ENCODE assay signal across 9 cellular contexts in genomic region chr12:124568431-124569374, GRCh38. TPM values are rescaled to one million over a fixed set of nuclear protein-coding genes. Genes with fewer than 3 reads are reported as not detected.
DNase-seq lines count a peak whose midpoint lies in the region; ATAC-seq, FAIRE-seq and TF ChIP-seq lines count a peak whose summit lies in the region.
"Had no signal": no experiment of that assay in that cellular context is flagged by ENCODE, and none has a peak within 500 bp of the region (broad histone marks: within the 10 kb centered on the region; RNA-seq: fewer than 3 reads in every experiment).

No MANE protein-coding gene starts in this region.

- H3K9me3 ChIP-seq in keratinocyte (ENCODE audit: control insufficient read depth, low read depth, low read length) (no peaks in the 10 kb centered on the region), small intestine (ENCODE audit: control insufficient read depth, low read depth) (no peaks in the 10 kb centered on the region)

- no peaks in the 10 kb centered on the region for H3K36me3 Mint-ChIP-seq in HFFc6 (ENCODE audit: low read depth)

- H3K36me3 ChIP-seq in keratinocyte (ENCODE audit: control insufficient read depth in 2 of 2, extremely low read depth in 1 of 2, insufficient read depth in 2 of 2, low read length in 2 of 2), result no peaks in the 10 kb centered on the region
- H3K36me3 ChIP-seq in small intestine (ENCODE audit: control insufficient read depth in 2 of 2, insufficient read depth in 2 of 2, low read length in 2 of 2), result no peaks in the 10 kb centered on the region

- peak; percentile 65; the same call in 1 of the 2 replicates for TF ChIP-seq CTCF in HFFc6 (IDR thresholded peaks at IDR 0.05)
- peak; percentile 67 for TF ChIP-seq CTCF in cardiac fibroblast (IDR thresholded peaks at IDR 0.05; ENCODE audit: low read depth, low read length)
- TF ChIP-seq CTCF in keratinocyte (optimal IDR thresholded peaks at IDR 0.05 in 1 of 3, IDR thresholded peaks at IDR 0.05 in 1 of 3, conservative IDR thresholded peaks at IDR 0.05 in 1 of 3; ENCODE audit: extremely low read depth in 1 of 3, insufficient read depth in 2 of 3, low read length in 3 of 3), result peak; percentile 10 to 73 (median 59)

- dilution Hi-C loops in keratinocyte (cut with MboI; ENCODE audit: extremely low pct_ligation_motif_present, low sequenced_read_pairs), result no loop called here

- peaks cover 2% of the 10 kb centered on the region for H3K9me1 ChIP-seq in keratinocyte (ENCODE audit: control insufficient read depth, extremely low read depth, insufficient read depth, low read length)

- H3K27ac ChIP-seq in keratinocyte (ENCODE audit: control insufficient read depth, insufficient read depth, low read length), result no peak overlapping the region
- H3K27ac ChIP-seq in small intestine (ENCODE audit: low read depth in 1 of 2, low read length in 1 of 2), result peak overlapping the region in 1 of 2 donors; percentile 82

- H3K4me3 Mint-ChIP-seq in HFFc6, result peak overlapping the region; percentile 80

- peak overlapping the region; percentile 86 for H3K27ac Mint-ChIP-seq in HFFc6

- H3K4me1 Mint-ChIP-seq in HFFc6 (ENCODE audit: low read depth), result peaks cover 20% of the 10 kb centered on the region

- DNase-seq in DMS153 (lab: John Stamatoyannopoulos, UW), result peak; percentile 38
- DNase-seq in DMS153 treated with DMSO at 0.1 percent for 48 hours (lab: John Stamatoyannopoulos, UW; ENCODE audit: unreplicated experiment), result no peak
- peak; percentile 77 for DNase-seq in HFFc6
- peak; percentile 90 for DNase-seq in OCI-M1 (lab: John Stamatoyannopoulos, UW)
- DNase-seq in cardiac fibroblast (ENCODE audit: low read depth in 2 of 2), result peak; percentile 93 to 97
- DNase-seq in keratinocyte (ENCODE audit: low read depth, low spot score), result no peak
- DNase-seq in small intestine, result peak; percentile 37

- H4K20me1 ChIP-seq in keratinocyte (ENCODE audit: control insufficient read depth, extremely low read depth, insufficient read depth, low read length), result peaks cover 15% of the 10 kb centered on the region

- ATAC-seq in HG03460 (IDR thresholded peaks at IDR 0.05; ENCODE audit: unreplicated experiment), result no peak

- no peaks in the 10 kb centered on the region for H3K27me3 ChIP-seq in keratinocyte (ENCODE audit: control insufficient read depth, extremely low read depth, insufficient read depth, low read length)
- H3K27me3 ChIP-seq in small intestine (ENCODE audit: control insufficient read depth in 2 of 2, insufficient read depth in 2 of 2, low read length in 2 of 2), result no peaks in the 10 kb centered on the region

- H3K27me3 Mint-ChIP-seq in HFFc6 (ENCODE audit: insufficient read depth), result peaks cover 3% of the 10 kb centered on the region; the same call in 1 of the 2 replicates

- no peak overlapping the region for H3K4me3 ChIP-seq in cardiac fibroblast (replicated peaks in 1 of 2; ENCODE audit: low read depth in 2 of 2, low read length in 2 of 2)
- H3K4me3 ChIP-seq in keratinocyte (ENCODE audit: control insufficient read depth in 2 of 3, extremely low read depth in 1 of 3, insufficient read depth in 2 of 3, low read depth in 1 of 3, low read length in 3 of 3), result no peak overlapping the region
- no peak overlapping the region for H3K4me3 ChIP-seq in small intestine (ENCODE audit: low read depth in 1 of 2, low read length in 2 of 2)

- no peak overlapping the region for H3K4me2 ChIP-seq in keratinocyte (ENCODE audit: control insufficient read depth, extremely low read depth, insufficient read depth, low read depth, low read length)

- no peak overlapping the region for H3K9ac ChIP-seq in keratinocyte (ENCODE audit: control insufficient read depth, extremely low read depth, insufficient read depth, low read length)

- FAIRE-seq in keratinocyte (lab: Jason Lieb, UNC) (peak; percentile 23), small intestine (lab: Jason Lieb, UNC) (no peak)
- FAIRE-seq: A204.1 had no signal

- 38 to 52% (median 44%) methylated on average over 27 to 28 of the region's 28 CpGs for WGBS in small intestine, 3 donors

- H3K4me1 ChIP-seq in keratinocyte (ENCODE audit: control insufficient read depth, extremely low read depth, insufficient read depth, low read length), result peaks cover 27% of the 10 kb centered on the region
- peaks cover 5 to 13% of the 10 kb centered on the region in 2 donors for H3K4me1 ChIP-seq in small intestine (ENCODE audit: control insufficient read depth in 2 of 2, insufficient read depth in 1 of 2, low read depth in 1 of 2, low read length in 1 of 2)

- peaks cover 30% of the 10 kb centered on the region for H3K79me2 ChIP-seq in keratinocyte (ENCODE audit: control insufficient read depth, insufficient read depth, low read length)

- no peak overlapping the region for H2AFZ ChIP-seq in keratinocyte (ENCODE audit: control insufficient read depth, low read length)

- no peaks in the 10 kb centered on the region for H3K9me3 Mint-ChIP-seq in HFFc6

RNA-seq across cellular contexts. Expression of gene NCOR2, which starts 1.3 kb away (rescaled TPM):
- 100 to 1,000 TPM; 237 to 249 (median 240) TPM for total RNA-seq in HFFc6 (2021; fragmentation: NEBNext Ultra II Directional; extraction: Animal tissue kit (Norgen Biotek cat#: 25700))
- polyA plus RNA-seq in keratinocyte, result 4.7 to 10.3 TPM (median 5.0 TPM) in 3 replicates
- 31.0 TPM for polyA plus RNA-seq in keratinocyte (2011; ENCODE audit: low read depth)
- polyA plus RNA-seq in keratinocyte (2011; cell fraction: cytosol; rRNA removed), result 6.5 and 20.0 TPM in 2 replicates
- 43.3 and 69.5 TPM in 2 replicates for polyA plus RNA-seq in keratinocyte (2011; cell fraction: nucleus; rRNA removed)
- 35.3 and 75.7 TPM in 2 replicates for polyA plus RNA-seq in keratinocyte (2012; ENCODE audit: low replicate concordance)
- polyA minus RNA-seq in keratinocyte, result 19.3 to 59.5 TPM (median 23.6 TPM) in 3 replicates
- 40.7 TPM for polyA minus RNA-seq in keratinocyte (2011; cell fraction: cytosol; rRNA and poly(A)+ RNA removed)
- 50.3 and 64.5 TPM in 2 replicates for polyA minus RNA-seq in keratinocyte (2011; cell fraction: nucleus; rRNA and poly(A)+ RNA removed)
- 10 to 100 TPM; 26.2 to 50.4 (median 30.0) TPM for polyA plus RNA-seq in small intestine

Comparison
In these comparisons a context has a peak if more than half of its experiments do, and no peak if none do; other contexts are left out.
1. DNase-seq: peak in DMS153 (single experiment), HFFc6 (single experiment), OCI-M1 (single experiment), cardiac fibroblast (2 of 2) and small intestine (single experiment); none in DMS153 treated with DMSO at 0.1 percent for 48 hours (single experiment) and keratinocyte (single experiment).
2. Peak in every context shown above with its lines, with median percentiles within 50 percentile points of each other: CTCF ChIP-seq.